Comparison of ENCODE assay signal across 29 cellular contexts in the genomic region with DNA sequence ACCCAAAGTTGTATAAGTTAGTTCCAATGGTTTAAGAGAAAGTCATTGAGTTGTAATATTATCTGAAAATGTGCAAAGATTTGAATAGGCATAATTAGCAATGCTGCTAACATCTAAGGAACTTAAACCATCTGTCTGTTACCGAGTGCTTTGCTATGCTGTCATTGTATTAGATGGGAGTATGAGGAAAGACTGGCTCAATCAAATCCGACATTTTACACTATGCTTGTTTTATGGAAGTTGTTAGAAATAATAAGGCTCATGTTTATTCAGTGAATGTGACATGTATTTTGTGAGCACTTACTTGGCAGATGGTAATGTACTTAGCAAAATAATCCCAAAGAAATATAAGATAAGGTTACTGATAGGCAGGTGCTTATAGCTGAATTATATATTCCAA.
"Had no signal": no experiment of that assay in that cellular context is flagged by ENCODE, and none has a peak within 500 bp of the region (broad histone marks: within the 10 kb centered on the region; RNA-seq: fewer than 3 reads in every experiment).

No MANE protein-coding gene starts in this region.

- H3K36me3 ChIP-seq: brain microvascular endothelial cell, esophagus muscularis mucosa, gastrocnemius medialis, heart left ventricle, WERI-Rb-1 had no signal

- DNase-seq: activated B cell treated with CpG ODN at 0.5 μM for 24 hours; activated CD4-positive, alpha-beta T cell treated with anti-CD3 and anti-CD28 coated beads for 48 hours; activated CD4-positive, alpha-beta T cell treated with anti-CD3 and anti-CD28 coated beads, Interleukin-2, amount 50 U/mL, for 1 hour; activated CD4-positive, alpha-beta T cell treated with anti-CD3 and anti-CD28 coated beads, Interleukin-2, amount 50 U/mL, for 48 hours; activated CD8-positive, alpha-beta memory T cell treated with anti-CD3 and anti-CD28 coated beads for 24 hours; activated CD8-positive, alpha-beta T cell treated with anti-CD3 and anti-CD28 coated beads for 36 hours; activated effector memory CD4-positive, alpha-beta T cell treated with Interleukin-2 at 50 U/mL for 16 hours; activated gamma-delta T cell treated with Interleukin-2 at 50 U/mL for 16 hours; activated naive CD4-positive, alpha-beta T cell treated with anti-CD3 and anti-CD28 coated beads, Interleukin-2, amount 50 U/mL, for 16 hours; activated naive CD4-positive, alpha-beta T cell treated with Interleukin-2 at 50 U/mL for 16 hours; activated T-cell treated with anti-CD3 and anti-CD28 coated beads, Interleukin-2, amount 50 U/mL, for 4 hours; amniotic stem cell; anterior cingulate cortex; brain microvascular endothelial cell; dermis blood vessel endothelial cell; effector CD4-positive, alpha-beta T cell; effector memory CD8-positive, alpha-beta T cell; erythroblast; foreskin keratinocyte; gastrocnemius medialis; glutamatergic neuron; heart left ventricle; T-helper 17 cell; T1000; WERI-Rb-1 had no signal

- H3K27ac ChIP-seq: brain microvascular endothelial cell, coronary artery, esophagus muscularis mucosa, foreskin keratinocyte, gastrocnemius medialis, heart left ventricle, WERI-Rb-1 had no signal

- FAIRE-seq: astrocyte, bronchial epithelial cell had no signal

- H3K9me3 ChIP-seq: esophagus muscularis mucosa, gastrocnemius medialis, heart left ventricle had no signal

- H3K4me3 ChIP-seq: coronary artery, esophagus muscularis mucosa, gastrocnemius medialis, heart left ventricle had no signal

- H3K27me3 ChIP-seq: brain microvascular endothelial cell, esophagus muscularis mucosa, foreskin keratinocyte, gastrocnemius medialis, heart left ventricle had no signal
